23 cellular contexts compared by ENCODE assay signal in the genomic region with DNA sequence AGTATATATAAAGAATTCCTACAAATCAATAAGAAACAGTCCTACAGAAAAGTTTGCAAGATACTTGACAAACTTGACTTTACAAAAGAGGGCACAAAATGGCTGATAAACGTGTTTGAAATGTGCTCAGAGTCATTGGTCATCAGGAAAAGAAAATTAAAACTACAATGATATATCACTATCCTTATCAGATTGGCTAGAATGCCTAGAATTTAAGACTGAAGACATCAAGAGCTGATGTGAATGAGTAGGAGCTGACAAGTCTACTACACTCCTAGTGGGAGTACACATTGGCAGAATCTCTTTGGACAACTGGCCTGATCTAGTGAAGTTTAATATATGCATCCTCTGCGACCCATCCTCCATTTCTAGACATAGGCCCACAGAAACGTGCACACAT.
"Had no signal": no experiment of that assay in that cellular context is flagged by ENCODE, and none has a peak within 500 bp of the region (broad histone marks: within the 10 kb centered on the region; RNA-seq: fewer than 3 reads in every experiment).

No MANE protein-coding gene starts in this region.

- DNase-seq: occipital lobe; ovary; posterior cingulate gyrus; psoas muscle; right cardiac atrium; right lobe of liver; sigmoid colon; small intestine; stimulated activated CD4-positive, alpha-beta T cell treated with anti-CD3 and anti-CD28 coated beads, Interleukin-15, amount 100 ng/mL, for 24 hours; stimulated activated CD4-positive, alpha-beta T cell treated with anti-CD3 and anti-CD28 coated beads, Interleukin-2, amount 100 ng/mL, for 24 hours; stimulated activated CD4-positive, alpha-beta T cell treated with anti-CD3 and anti-CD28 coated beads, Interleukin-2, amount 100 ng/mL, for 48 hours; stimulated activated CD4-positive, alpha-beta T cell treated with anti-CD3 and anti-CD28 coated beads, Interleukin-4, amount 100 ng/mL, for 24 hours; stimulated activated naive B cell treated with anti-CD40 and anti-IgM and Interleukin-4, amounts not matched to agents 10 μg/mL and 1 μg/mL and 100 μg/mL, for 72 hours; stimulated activated naive CD4-positive, alpha-beta T cell treated with Interleukin-2 at 50 U/mL for 16 hours; stomach; thyroid gland; upper lobe of left lung had no signal

- H3K4me2 ChIP-seq: neural progenitor cell had no signal

- ATAC-seq: psoas muscle; right cardiac atrium; right lobe of liver; stimulated activated effector memory CD8-positive, alpha-beta T cell treated with anti-CD3 and anti-CD28 coated beads, Interleukin-12 subunit alpha, Interleukin-12 subunit beta, amount 100 ng/mL, for 72 hours; stimulated activated naive B cell treated with anti-CD40 and anti-IgM and Interleukin-4, amounts not matched to agents 10 μg/mL and 1 μg/mL and 100 μg/mL, for 72 hours had no signal

- H3K9me3 ChIP-seq: ovary, psoas muscle, right lobe of liver, sigmoid colon, stomach, thoracic aorta, thyroid gland, tibial nerve, upper lobe of left lung, vagina had no signal

- H3K4me3 ChIP-seq: neural progenitor cell, ovary, psoas muscle, right lobe of liver, sigmoid colon, stomach, thoracic aorta, thyroid gland, tibial nerve, upper lobe of left lung, vagina had no signal

- H3K4me1 ChIP-seq: neural progenitor cell, parathyroid adenoma, psoas muscle, tibial nerve, upper lobe of left lung, vagina had no signal

- H3K79me2 ChIP-seq: parathyroid adenoma had no signal

- H3K36me3 ChIP-seq: neural progenitor cell, ovary, right lobe of liver, sigmoid colon, stomach, thoracic aorta, thyroid gland, tibial nerve, upper lobe of left lung, vagina had no signal

- H3K27ac ChIP-seq: neural progenitor cell, ovary, parathyroid adenoma, psoas muscle, right lobe of liver, sigmoid colon, stomach, thoracic aorta, thyroid gland, tibial nerve, upper lobe of left lung, vagina had no signal

- H3K9ac ChIP-seq: neural progenitor cell, parathyroid adenoma had no signal

- H2AFZ ChIP-seq: parathyroid adenoma had no signal

- H3K27me3 ChIP-seq: neural progenitor cell, ovary, right lobe of liver, sigmoid colon, stomach, thyroid gland, tibial nerve, upper lobe of left lung, vagina had no signal
